Comparison of ENCODE assay signal across 8 cellular contexts in genomic region chr22:26658671-26659478, GRCh38. TPM values are rescaled to one million over a fixed set of nuclear protein-coding genes. Genes with fewer than 3 reads are reported as not detected.
DNase-seq lines count a peak whose midpoint lies in the region; ATAC-seq and TF ChIP-seq lines count a peak whose summit lies in the region.

No MANE protein-coding gene starts in this region.

- peaks cover 41% of the 10 kb centered on the region for H3K27me3 ChIP-seq in foreskin keratinocyte

- CTCF ChIA-PET in RWPE1 (lab: Yijun Ruan, JAX): no interaction called here

- DNase-seq in AML-193 (lab: John Stamatoyannopoulos, UW) (peak; percentile 30 to 33), Kasumi-1 (lab: John Stamatoyannopoulos, UW) (peak; percentile 62 to 79), RWPE1 (ENCODE audit: low spot score) (peak; percentile 88), foreskin keratinocyte (peak; percentile 87 to 92), posterior cingulate gyrus (peak; percentile 15 to 96 (median 70)), ureter (ENCODE audit: low spot score) (peak; percentile 50)
- peak; percentile 71 for DNase-seq in activated effector memory CD4-positive, alpha-beta T cell treated with Interleukin-2 at 50 U/mL for 16 hours

- H3K27ac ChIP-seq in RWPE1: peak overlapping the region; percentile 65
- peak overlapping the region; percentile 45 for H3K27ac ChIP-seq in foreskin keratinocyte

- TF ChIP-seq CTCF in RWPE1 (conservative IDR thresholded peaks at IDR 0.05; ENCODE audit: low read depth) (no peak), foreskin keratinocyte (conservative IDR thresholded peaks at IDR 0.05) (no peak)

- POLR2A ChIA-PET in RWPE1 (lab: Yijun Ruan, JAX; ENCODE audit: low non-redundant PET): no interaction called here

- intact Hi-C loops in posterior cingulate gyrus (cut with DNase I): no loop called here

- ATAC-seq in GM19395 (IDR thresholded peaks at IDR 0.05; ENCODE audit: unreplicated experiment): peak; percentile 81
- peak; percentile 95 for ATAC-seq in foreskin keratinocyte

- peaks cover 14% of the 10 kb centered on the region for H3K4me1 ChIP-seq in foreskin keratinocyte

RNA-seq across cellular contexts. Expression of gene MIAT, which starts 1.5 kb away (rescaled TPM):
- total RNA-seq in foreskin keratinocyte (0.28 and 0.37 TPM in 2 replicates), ureter (4.7 TPM)
- 0.02 and 0.04 TPM in 2 replicates for polyA plus RNA-seq in foreskin keratinocyte

RNA-seq across cellular contexts. Expression of gene CRYBA4, which starts 37.1 kb away (rescaled TPM):
- total RNA-seq in foreskin keratinocyte (not detected in 2 replicates), ureter (1.1 TPM)
- polyA plus RNA-seq in foreskin keratinocyte: not detected in 2 replicates

RNA-seq across cellular contexts. Expression of gene CRYBB1, which starts 41.0 kb away (rescaled TPM):
- total RNA-seq in foreskin keratinocyte: not detected in 2 replicates
- polyA plus RNA-seq in foreskin keratinocyte: not detected in 2 replicates
- total RNA-seq in ureter: not detected

Comparison
In these comparisons a context has a peak if more than half of its experiments do, and no peak if none do; other contexts are left out.
1. Peak in every context shown above with its lines: DNase-seq, ATAC-seq and H3K27ac ChIP-seq.
2. DNase-seq: peak in every context shown above with its lines; median percentile 90 in foreskin keratinocyte; 88 in RWPE1; 71 in activated effector memory CD4-positive, alpha-beta T cell treated with Interleukin-2 at 50 U/mL for 16 hours; 70 in Kasumi-1; 70 in posterior cingulate gyrus; 50 in ureter; 32 in AML-193.